12 cellular contexts compared by ENCODE assay signal in genomic region chr10:79176052-79176501, GRCh38.
A peak's percentile ranks its signal among the peaks of the same experiment; 100 is the strongest.
DNase-seq lines count a peak whose midpoint lies in the region; TF ChIP-seq lines count a peak whose summit lies in the region.
"Had no signal": no experiment of that assay in that cellular context is flagged by ENCODE, and none has a peak within 500 bp of the region (broad histone marks: within the 10 kb centered on the region; RNA-seq: fewer than 3 reads in every experiment).

No MANE protein-coding gene starts in this region.

- H3K4me2 ChIP-seq in Karpas-422 (ENCODE audit: low read depth, low read length, poor library complexity, severe bottlenecking) = no peak overlapping the region

- DNase-seq in breast epithelium (ENCODE audit: low spot score in 2 of 2) = no peak
- no peak for DNase-seq in MCF 10A (ENCODE audit: unreplicated experiment)
- no peak for DNase-seq in transverse colon
- no peak for DNase-seq in Karpas-422
- DNase-seq in NCI-H748 treated with DMSO at 0.1 percent for 48 hours (lab: John Stamatoyannopoulos, UW) = no peak
- no peak for DNase-seq in ACHN
- DNase-seq: NCI-H146, retina, SHP77 had no signal

- H3K9ac ChIP-seq in muscle layer of colon (ENCODE audit: low read length) = no peak overlapping the region
- no peak overlapping the region for H3K9ac ChIP-seq in Karpas-422 (ENCODE audit: low read length)

- H3K4me1 Mint-ChIP-seq in MCF 10A (ENCODE audit: insufficient read depth, unreplicated experiment) (peaks cover 13% of the 10 kb centered on the region), brain (peaks cover 93% of the 10 kb centered on the region)
- H3K4me1 Mint-ChIP-seq: activated naive CD4-positive, alpha-beta T cell treated with anti-CD3 and anti-CD28 coated beads, Interleukin-2, amount 50 U/mL, for 24 hours had no signal

- H3K27ac ChIP-seq in breast epithelium = peak overlapping the region; percentile 62 to 85
- H3K27ac ChIP-seq in muscle layer of colon (ENCODE audit: low read depth, low read length) = peak overlapping the region; percentile 45
- H3K27ac ChIP-seq in transverse colon = peak overlapping the region; percentile 44 to 85 (median 58)
- no peak overlapping the region for H3K27ac ChIP-seq in Karpas-422 (ENCODE audit: low read length)

- H3K4me3 ChIP-seq in breast epithelium (no peak overlapping the region), muscle layer of colon (ENCODE audit: low read depth in 1 of 2, low read length in 2 of 2) (no peak overlapping the region), transverse colon (no peak overlapping the region), Karpas-422 (ENCODE audit: low read length) (no peak overlapping the region)

- POLR2A ChIA-PET in MCF 10A (lab: Yijun Ruan, JAX) = interaction anchor here (0.7 kb wide), 1 partner anchor 34 kb away, joined by 4 read pairs; no protein-coding TSS in a partner anchor

- no TSS peak for BruUV-seq in MCF 10A (replicated peaks; lab: Mats Ljungman, UMichigan)

- in situ Hi-C loops in transverse colon (cut with MboI; ENCODE audit: low pct_ligation_motif_present in 1 of 4, low pct_unique_long_range_greater_than_20kb in 1 of 4, low sequenced_read_pairs in 3 of 4) (loop anchor here in 3 of 4 donors (25.0 kb wide), 3 partner anchors 239 to 1139 kb away; partner anchors contain the start of genes POLR3A (in 2 of the 3) and RPS24 (in 2 of the 3)), ACHN (cut with HindIII; ENCODE audit: low pct_ligation_motif_present, low pct_unique_long_range_greater_than_20kb, low sequenced_read_pairs) (no loop called here)

- CTCF ChIA-PET in MCF 10A (lab: Yijun Ruan, JAX) = no interaction called here

- H3K27me3 Mint-ChIP-seq in MCF 10A (ENCODE audit: insufficient read depth, unreplicated experiment) = no peaks in the 10 kb centered on the region
- H3K27me3 Mint-ChIP-seq in brain = no peaks in the 10 kb centered on the region
- H3K27me3 Mint-ChIP-seq: activated naive CD4-positive, alpha-beta T cell treated with anti-CD3 and anti-CD28 coated beads, Interleukin-2, amount 50 U/mL, for 24 hours had no signal

- H3K4me1 ChIP-seq in breast epithelium (peaks cover 12 to 21% of the 10 kb centered on the region in 2 donors), muscle layer of colon (ENCODE audit: insufficient read depth, low read length) (peaks cover 62% of the 10 kb centered on the region), transverse colon (peaks cover 34 to 54% (median 38%) of the 10 kb centered on the region in 4 donors), Karpas-422 (ENCODE audit: low read length) (peaks cover 28% of the 10 kb centered on the region)

- H3K9me3 ChIP-seq in breast epithelium = no peaks in the 10 kb centered on the region
- no peaks in the 10 kb centered on the region for H3K9me3 ChIP-seq in muscle layer of colon (ENCODE audit: low read length)
- H3K9me3 ChIP-seq in transverse colon = no peaks in the 10 kb centered on the region
- no peaks in the 10 kb centered on the region for H3K9me3 ChIP-seq in Karpas-422 (ENCODE audit: low read length)

- H3K27me3 ChIP-seq in breast epithelium (no peaks in the 10 kb centered on the region), muscle layer of colon (ENCODE audit: control insufficient read depth in 1 of 2, insufficient read depth in 2 of 2, low read length in 2 of 2) (no peaks in the 10 kb centered on the region), transverse colon (no peaks in the 10 kb centered on the region), Karpas-422 (ENCODE audit: low read length) (no peaks in the 10 kb centered on the region)

- 68% methylated on average over 10 of the region's 10 CpGs; no CpG with 5 or more reads in 1 of the 2 donors for WGBS in transverse colon (ENCODE audit: low coverage in 1 of 2), 2 donors

- H2AFZ ChIP-seq in Karpas-422 (ENCODE audit: low read length) = no peak overlapping the region

- H3K79me2 ChIP-seq in Karpas-422 (ENCODE audit: low read length) = no peaks in the 10 kb centered on the region

- no peak for TF ChIP-seq CTCF in breast epithelium (IDR thresholded peaks at IDR 0.05)
- TF ChIP-seq CTCF in MCF 10A (IDR thresholded peaks at IDR 0.05; ENCODE audit: unreplicated experiment) = no peak
- no peak for TF ChIP-seq CTCF in brain (conservative IDR thresholded peaks at IDR 0.05)
- no peak for TF ChIP-seq CTCF in transverse colon (IDR thresholded peaks at IDR 0.05)

- peaks cover 29% of the 10 kb centered on the region for H4K20me1 ChIP-seq in Karpas-422 (ENCODE audit: insufficient read depth, low read depth, low read length)

- H3K27ac Mint-ChIP-seq in MCF 10A (ENCODE audit: low read depth, unreplicated experiment) (no peak overlapping the region), brain (peak overlapping the region; percentile 78 to 97 (median 88))
- H3K27ac Mint-ChIP-seq: activated naive CD4-positive, alpha-beta T cell treated with anti-CD3 and anti-CD28 coated beads, Interleukin-2, amount 50 U/mL, for 24 hours had no signal

- H3K36me3 Mint-ChIP-seq in MCF 10A (ENCODE audit: insufficient read depth, unreplicated experiment) (peaks cover 14% of the 10 kb centered on the region), brain (peaks cover 16% of the 10 kb centered on the region)
- H3K36me3 Mint-ChIP-seq: activated naive CD4-positive, alpha-beta T cell treated with anti-CD3 and anti-CD28 coated beads, Interleukin-2, amount 50 U/mL, for 24 hours had no signal

- no peak for TF ChIP-seq EP300 in transverse colon (IDR thresholded peaks at IDR 0.05; ENCODE audit: low read depth)

- TF ChIP-seq POLR2A in breast epithelium (IDR thresholded peaks at IDR 0.05) (no peak), transverse colon (IDR thresholded peaks at IDR 0.05) (no peak)

- no peaks in the 10 kb centered on the region for H3K9me2 ChIP-seq in Karpas-422 (replicated peaks; ENCODE audit: insufficient read depth, low read length)

- intact Hi-C loops in breast epithelium (cut with DNase I; ENCODE audit: low total_unique reads) (no loop called here), MCF 10A (cut with micrococcal nuclease) (no loop called here), transverse colon (cut with DNase I; ENCODE audit: low total_unique reads) (no loop called here)

- H3K36me3 ChIP-seq in breast epithelium (no peaks in the 10 kb centered on the region), muscle layer of colon (ENCODE audit: insufficient read depth, low read length) (peaks cover 12% of the 10 kb centered on the region), transverse colon (no peaks in the 10 kb centered on the region), Karpas-422 (ENCODE audit: insufficient read depth, low read length) (no peaks in the 10 kb centered on the region)

- H3K9me3 Mint-ChIP-seq in MCF 10A (ENCODE audit: unreplicated experiment) = no peaks in the 10 kb centered on the region
- no peaks in the 10 kb centered on the region for H3K9me3 Mint-ChIP-seq in brain
- H3K9me3 Mint-ChIP-seq: activated naive CD4-positive, alpha-beta T cell treated with anti-CD3 and anti-CD28 coated beads, Interleukin-2, amount 50 U/mL, for 24 hours had no signal

- no peak overlapping the region for H3K4me3 Mint-ChIP-seq in MCF 10A (ENCODE audit: unreplicated experiment)
- H3K4me3 Mint-ChIP-seq in brain = no peak overlapping the region
- H3K4me3 Mint-ChIP-seq: activated naive CD4-positive, alpha-beta T cell treated with anti-CD3 and anti-CD28 coated beads, Interleukin-2, amount 50 U/mL, for 24 hours had no signal
